In genomic region chr18:14698006-14698405, GRCh38 we compare ENCODE assay signal across 10 cellular contexts. TPM values are rescaled to one million over a fixed set of nuclear protein-coding genes. Genes with fewer than 3 reads are reported as not detected.
DNase-seq lines count a peak whose midpoint lies in the region; FAIRE-seq and TF ChIP-seq lines count a peak whose summit lies in the region.
"Not testable (repeated sequence)": the region's sequence is repeated elsewhere in the genome, so short reads cannot be mapped to it uniquely, and the experiment has no call there.
"Had no signal": no experiment of that assay in that cellular context is flagged by ENCODE, and none has a peak within 500 bp of the region (broad histone marks: within the 10 kb centered on the region; RNA-seq: fewer than 3 reads in every experiment).

No MANE protein-coding gene starts in this region.

- peak; percentile 92 for FAIRE-seq in RCC 7860 (lab: Jason Lieb, UNC)

- peaks cover 58% of the 10 kb centered on the region for H3K4me1 ChIP-seq in BLaER1

- H3K9me3 ChIP-seq in BLaER1 = peaks cover 12% of the 10 kb centered on the region

- DNase-seq in HK-2 (ENCODE audit: unreplicated experiment) = peak; percentile 20
- DNase-seq in M059J (ENCODE audit: low read depth) = peak; percentile 46
- DNase-seq in NCI-H82 (lab: John Stamatoyannopoulos, UW) = peak; percentile 30
- peak; percentile 76 for DNase-seq in RCC 7860 (ENCODE audit: low spot score)
- DNase-seq in astrocyte of the spinal cord (ENCODE audit: low read depth, low spot score) = peak; percentile 5
- DNase-seq in myocyte (ENCODE audit: low read depth) = peak; percentile 10

- H3K27me3 ChIP-seq in BLaER1 = not testable (repeated sequence)

- not testable (repeated sequence) for H3K36me3 ChIP-seq in BLaER1

- not testable (repeated sequence) for H3K4me3 ChIP-seq in BLaER1; astrocyte of the spinal cord (ENCODE audit: low read depth, low read length)

- peak overlapping the region; percentile 69 for H3K4me2 ChIP-seq in BLaER1

- in situ Hi-C loops in astrocyte of the spinal cord (cut with HindIII; ENCODE audit: low sequenced_read_pairs) = not testable (repeated sequence)

- H3K9ac ChIP-seq in BLaER1 = not testable (repeated sequence)

- H3K27ac ChIP-seq in BLaER1 = peak overlapping the region; percentile 81

- TF ChIP-seq CTCF in astrocyte of the spinal cord (IDR thresholded peaks at IDR 0.05; ENCODE audit: low read depth, low read length) = not testable (repeated sequence)

- H4K20me1 ChIP-seq in BLaER1 = not testable (repeated sequence)

RNA-seq across cellular contexts. Expression of gene ANKRD30B, which starts 50.0 kb away (rescaled TPM):
- 0.57 and 3.4 TPM in 2 replicates for total RNA-seq in M059J (2014; rRNA removed; shearing (Covaris generic))
- total RNA-seq in myocyte = 0.88 and 1.6 TPM in 2 replicates
- polyA plus RNA-seq in myocyte (2012) = 2.5 TPM
- total RNA-seq: CD4-positive, alpha-beta memory T cell; H9; HepG2 had no signal
- polyA plus RNA-seq: HepG2 had no signal

Comparison
In these comparisons a context has a peak if more than half of its experiments do, and no peak if none do; other contexts are left out.
1. DNase-seq: peak in every context shown above with its lines; median percentile 76 in RCC 7860; 46 in M059J; 30 in NCI-H82; 20 in HK-2; 10 in myocyte; 5 in astrocyte of the spinal cord.